Comparison of ENCODE assay signal across 16 cellular contexts in the genomic region with DNA sequence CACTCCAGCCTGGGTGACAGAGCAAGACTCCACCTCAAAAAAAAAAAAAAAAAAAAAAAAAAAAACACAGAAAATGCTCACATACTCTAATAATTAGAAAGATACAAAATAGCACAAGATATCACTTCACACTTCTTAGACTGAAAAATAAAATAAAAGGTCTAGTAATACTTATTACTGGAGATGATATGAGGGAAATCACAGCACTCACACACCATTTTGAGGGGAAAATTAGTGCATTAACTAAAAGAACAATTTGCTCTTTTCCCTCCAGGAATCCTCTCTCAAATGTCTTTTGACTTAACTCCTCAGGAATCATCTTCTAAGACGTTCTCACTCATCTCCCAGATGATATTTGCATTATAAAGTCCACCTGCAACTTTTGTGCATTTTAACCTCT.
"Had no signal": no experiment of that assay in that cellular context is flagged by ENCODE, and none has a peak within 500 bp of the region (broad histone marks: within the 10 kb centered on the region; RNA-seq: fewer than 3 reads in every experiment).

No MANE protein-coding gene starts in this region.

- H3K36me3 ChIP-seq: heart left ventricle, neural progenitor cell, ovary had no signal

- H3K4me1 ChIP-seq: heart left ventricle, neural progenitor cell had no signal

- ATAC-seq: heart left ventricle; left lobe of liver; mucosa of descending colon; naive thymus-derived CD8-positive, alpha-beta T cell; right cardiac atrium had no signal

- H3K9me3 ChIP-seq: mucosa of descending colon, ovary had no signal

- H3K27ac ChIP-seq: coronary artery, heart left ventricle, neural progenitor cell, ovary had no signal

- H3K4me2 ChIP-seq: neural progenitor cell had no signal

- H2AFZ ChIP-seq: neural progenitor cell had no signal

- H3K9ac ChIP-seq: neural progenitor cell had no signal

- H3K27me3 ChIP-seq: heart left ventricle, neural progenitor cell, ovary had no signal

- DNase-seq: effector CD4-positive, alpha-beta T cell; endodermal cell; heart left ventricle; hippocampal formation; mucosa of descending colon; naive thymus-derived CD8-positive, alpha-beta T cell; nucleus accumbens; ovary; right cardiac atrium; small intestine; stimulated activated CD4-positive, alpha-beta T cell treated with anti-CD3 and anti-CD28 coated beads, Interleukin-12 subunit alpha, Interleukin-12 subunit beta, amount 100 ng/mL, for 4 hours; stimulated activated naive CD4-positive, alpha-beta T cell treated with Interleukin-2 at 50 U/mL for 16 hours; trophoblast cell had no signal

- H3K4me3 ChIP-seq: coronary artery, heart left ventricle, mucosa of descending colon, neural progenitor cell, ovary had no signal
